Comparison of ENCODE assay signal across 8 cellular contexts in genomic region chr16:48054881-48055601, GRCh38.
DNase-seq lines count a peak whose midpoint lies in the region; ATAC-seq and TF ChIP-seq lines count a peak whose summit lies in the region.

No MANE protein-coding gene starts in this region.

- H3K9me3 Mint-ChIP-seq in WTC11 (peaks cover 4% of the 10 kb centered on the region), nephron (no peaks in the 10 kb centered on the region)

- H3K4me1 Mint-ChIP-seq in WTC11 (peaks cover 45% of the 10 kb centered on the region), nephron (peaks cover 8% of the 10 kb centered on the region)

- no peak for TF ChIP-seq POLR2A in vagina (IDR thresholded peaks at IDR 0.05)

- H3K4me1 ChIP-seq in vagina, result no peaks in the 10 kb centered on the region

- no peak overlapping the region for H3K27ac ChIP-seq in vagina

- H3K27me3 ChIP-seq in H7 (ENCODE audit: control insufficient read depth, insufficient read depth, low read length), result no peaks in the 10 kb centered on the region
- no peaks in the 10 kb centered on the region for H3K27me3 ChIP-seq in vagina

- H3K4me3 ChIP-seq in H7 (ENCODE audit: insufficient read depth, low read depth, low read length) (no peak overlapping the region), fibroblast of pulmonary artery (replicated peaks; ENCODE audit: low read depth, low read length) (no peak overlapping the region), vagina (no peak overlapping the region)

- POLR2A ChIA-PET in WTC11 (lab: Charles Lee), result interaction anchor here (0.6 kb wide), 1 partner anchor 688 kb away, joined by 3 read pairs; no protein-coding TSS in a partner anchor

- H3K4me3 Mint-ChIP-seq in WTC11, result peak overlapping the region; percentile 47
- peak overlapping the region in 1 of 3 experiments; percentile 18 for H3K4me3 Mint-ChIP-seq in nephron

- intact Hi-C loops in vagina (cut with DNase I), result no loop called here

- H3K36me3 Mint-ChIP-seq in WTC11, result peaks cover 4% of the 10 kb centered on the region
- H3K36me3 Mint-ChIP-seq in nephron (ENCODE audit: low read depth), result no peaks in the 10 kb centered on the region

- CTCF ChIA-PET in WTC11 (lab: Charles Lee), result interaction anchor here (0.6 to 1.7 kb wide), 43 partner anchors 10 to 944 kb away, joined by 3 to 13 read pairs (median 4); no protein-coding TSS in a partner anchor

- DNase-seq in NCI-H1436 (lab: John Stamatoyannopoulos, UW) (peak; percentile 18), NCI-H1436 treated with DMSO at 0.1 percent for 48 hours (lab: John Stamatoyannopoulos, UW) (no peak), H7 (peak; percentile 76), NCI-H1417 treated with DMSO at 0.1 percent for 48 hours (lab: John Stamatoyannopoulos, UW) (peak; percentile 36), WTC11 (ENCODE audit: low spot score) (peak; percentile 66), fibroblast of pulmonary artery (ENCODE audit: low read depth) (peak; percentile 77), vagina (ENCODE audit: extremely low spot score in 2 of 2) (no peak)

- TF ChIP-seq CTCF in WTC11 (IDR thresholded peaks at IDR 0.05), result peak; percentile 64
- TF ChIP-seq CTCF in fibroblast of pulmonary artery (IDR thresholded peaks at IDR 0.05; ENCODE audit: low read length, missing control alignments), result peak; percentile 100
- peak; percentile 85 to 87 (median 86) for TF ChIP-seq CTCF in nephron (IDR thresholded peaks at IDR 0.05; ENCODE audit: unreplicated experiment in 3 of 3)
- TF ChIP-seq CTCF in vagina (IDR thresholded peaks at IDR 0.05), result peak in 2 of 3 experiments; percentile 26 to 35

- H3K9me3 ChIP-seq in vagina, result no peaks in the 10 kb centered on the region

- H3K27ac Mint-ChIP-seq in WTC11 (no peak overlapping the region; the same call in 1 of the 2 replicates), nephron (no peak overlapping the region)

- H3K27me3 Mint-ChIP-seq in WTC11 (ENCODE audit: low read depth) (peaks cover 3% of the 10 kb centered on the region; the same call in 1 of the 2 replicates), nephron (ENCODE audit: low read depth) (peaks cover 42% of the 10 kb centered on the region)

- H3K36me3 ChIP-seq in H7 (replicated peaks; ENCODE audit: control insufficient read depth, insufficient read depth, low read length), result no peaks in the 10 kb centered on the region
- no peaks in the 10 kb centered on the region for H3K36me3 ChIP-seq in vagina

- ATAC-seq in WTC11, result peak; percentile 87

TF ChIP-seq in WTC11, 78 proteins besides CTCF, POLR2A, EP300 and RAD21:
- TF ChIP-seq PRRX2 (CRISPR knock-in tag; IDR thresholded peaks at IDR 0.05), result no peak
- no peak for TF ChIP-seq FOXK1 (CRISPR knock-in tag; IDR thresholded peaks at IDR 0.05)
- no peak for TF ChIP-seq CBFB (CRISPR knock-in tag; IDR thresholded peaks at IDR 0.05; ENCODE audit: low read depth)
- TF ChIP-seq PRDM15 (CRISPR knock-in tag; IDR thresholded peaks at IDR 0.05), result no peak
- no peak for TF ChIP-seq NFE2L1 (CRISPR knock-in tag; IDR thresholded peaks at IDR 0.05)
- no peak for TF ChIP-seq STAT6 (CRISPR knock-in tag; conservative IDR thresholded peaks at IDR 0.05; ENCODE audit: low read depth)
- no peak for TF ChIP-seq RORB (CRISPR knock-in tag; IDR thresholded peaks at IDR 0.05)
- no peak for TF ChIP-seq MLX (CRISPR knock-in tag; IDR thresholded peaks at IDR 0.05)
- TF ChIP-seq ZBTB43 (CRISPR knock-in tag; IDR thresholded peaks at IDR 0.05), result no peak
- no peak for TF ChIP-seq FOXP1 (CRISPR knock-in tag; IDR thresholded peaks at IDR 0.05; ENCODE audit: borderline replicate concordance)
- TF ChIP-seq ZBTB21 (CRISPR knock-in tag; IDR thresholded peaks at IDR 0.05; ENCODE audit: borderline replicate concordance), result no peak
- no peak for TF ChIP-seq ZNF317 (CRISPR knock-in tag; IDR thresholded peaks at IDR 0.05; ENCODE audit: borderline replicate concordance, low read depth)
- TF ChIP-seq ZNF281 (CRISPR knock-in tag; IDR thresholded peaks at IDR 0.05), result no peak

Comparison
In these comparisons a context has a peak if more than half of its experiments do, and no peak if none do; other contexts are left out.
1. DNase-seq: peak in NCI-H1436 (single experiment), H7 (single experiment), NCI-H1417 treated with DMSO at 0.1 percent for 48 hours (single experiment), WTC11 (single experiment) and fibroblast of pulmonary artery (single experiment); none in NCI-H1436 treated with DMSO at 0.1 percent for 48 hours (single experiment) and vagina (0 of 2).
2. CTCF ChIP-seq: peak in every context shown above with its lines; median percentile 100 in fibroblast of pulmonary artery; 86 in nephron; 64 in WTC11; 30 in vagina.